In the genomic region with DNA sequence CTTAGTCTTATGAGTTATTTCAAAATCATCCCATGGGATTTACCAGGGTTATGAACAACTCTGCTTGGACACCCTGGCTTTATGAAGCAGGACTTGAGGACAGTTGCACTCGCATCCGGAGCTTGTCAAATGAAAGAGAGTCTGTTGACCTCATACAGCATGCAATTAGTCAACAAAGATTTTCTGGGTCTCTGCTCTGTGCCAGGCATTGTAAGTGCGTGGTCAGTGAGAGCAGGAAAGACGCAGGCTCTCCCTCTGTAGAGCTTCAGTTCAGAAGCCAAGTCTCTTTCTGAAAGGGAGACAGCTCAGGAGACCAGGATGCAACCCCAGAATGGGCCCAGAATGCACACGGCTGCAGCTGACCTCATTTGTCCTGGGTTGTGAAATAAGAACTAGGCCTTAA, we compare ENCODE assay signal across 16 cellular contexts. TPM values are rescaled to one million over a fixed set of nuclear protein-coding genes. Genes with fewer than 3 reads are reported as not detected.
A peak's percentile ranks its signal among the peaks of the same experiment; 100 is the strongest.
DNase-seq lines count a peak whose midpoint lies in the region; ATAC-seq and TF ChIP-seq lines count a peak whose summit lies in the region.
"Had no signal": no experiment of that assay in that cellular context is flagged by ENCODE, and none has a peak within 500 bp of the region (broad histone marks: within the 10 kb centered on the region; RNA-seq: fewer than 3 reads in every experiment).

No MANE protein-coding gene starts in this region.

- no peak overlapping the region for H3K4me3 ChIP-seq in fibroblast of the aortic adventitia (ENCODE audit: low read depth, low read length)
- H3K4me3 ChIP-seq in upper lobe of right lung: no peak overlapping the region
- no peak overlapping the region for H3K4me3 ChIP-seq in tibial artery
- H3K4me3 ChIP-seq: SJCRH30 had no signal

- no peaks in the 10 kb centered on the region for H3K27me3 ChIP-seq in upper lobe of right lung
- no peaks in the 10 kb centered on the region for H3K27me3 ChIP-seq in tibial artery

- H3K36me3 ChIP-seq in upper lobe of right lung (peaks cover 5% of the 10 kb centered on the region), tibial artery (peaks cover 72 to 81% (median 77%) of the 10 kb centered on the region in 3 donors)
- H3K36me3 ChIP-seq: SJCRH30 had no signal

- no peak overlapping the region for H3K27ac ChIP-seq in upper lobe of right lung
- H3K27ac ChIP-seq in tibial artery: no peak overlapping the region
- H3K27ac ChIP-seq: SJCRH30 had no signal

- H3K9me3 Mint-ChIP-seq in activated T-helper 17 cell treated with anti-CD3 and anti-CD28 coated beads, Interleukin-2, amount 50 U/mL, for 72 hours: no peaks in the 10 kb centered on the region
- H3K9me3 Mint-ChIP-seq: activated CD4-positive, alpha-beta memory T cell treated with anti-CD3 and anti-CD28 coated beads, Interleukin-2, amount 10 ng/mL, durations not matched to agents 7 days and 5 days; activated naive CD4-positive, alpha-beta T cell treated with anti-CD3 and anti-CD28 coated beads, Interleukin-2, amount 10 ng/mL, durations not matched to agents 7 days and 5 days had no signal

- intact Hi-C loops in upper lobe of right lung (cut with DNase I): no loop called here
- intact Hi-C loops in tibial artery (cut with DNase I; ENCODE audit: low total_unique reads): no loop called here

- no peaks in the 10 kb centered on the region for H3K27me3 Mint-ChIP-seq in activated T-helper 17 cell treated with anti-CD3 and anti-CD28 coated beads, Interleukin-2, amount 50 U/mL, for 72 hours

- no peak overlapping the region for H3K27ac Mint-ChIP-seq in activated T-helper 17 cell treated with anti-CD3 and anti-CD28 coated beads, Interleukin-2, amount 50 U/mL, for 72 hours

- peak overlapping the region; percentile 65 for H3K4me3 Mint-ChIP-seq in activated T-helper 17 cell treated with anti-CD3 and anti-CD28 coated beads, Interleukin-2, amount 50 U/mL, for 72 hours
- H3K4me3 Mint-ChIP-seq: activated CD4-positive, alpha-beta memory T cell treated with anti-CD3 and anti-CD28 coated beads, Interleukin-2, amount 10 ng/mL, durations not matched to agents 7 days and 5 days; activated naive CD4-positive, alpha-beta T cell treated with anti-CD3 and anti-CD28 coated beads, Interleukin-2, amount 10 ng/mL, durations not matched to agents 7 days and 5 days had no signal

- no peak for ATAC-seq in activated T-helper 17 cell treated with anti-CD3 and anti-CD28 coated beads, Interleukin-2, amount 50 U/mL, for 72 hours (replicated peaks)
- no peak for ATAC-seq in upper lobe of right lung

- H3K4me1 ChIP-seq in upper lobe of right lung (no peaks in the 10 kb centered on the region), tibial artery (no peaks in the 10 kb centered on the region)

- no peaks in the 10 kb centered on the region for H3K36me3 Mint-ChIP-seq in activated T-helper 17 cell treated with anti-CD3 and anti-CD28 coated beads, Interleukin-2, amount 50 U/mL, for 72 hours (ENCODE audit: low read depth)
- H3K36me3 Mint-ChIP-seq: activated naive CD4-positive, alpha-beta T cell treated with anti-CD3 and anti-CD28 coated beads, Interleukin-2, amount 10 ng/mL, durations not matched to agents 7 days and 5 days had no signal

- no peak for TF ChIP-seq CTCF in fibroblast of the aortic adventitia (IDR thresholded peaks at IDR 0.05; ENCODE audit: insufficient read depth, low read length)
- no peak for TF ChIP-seq CTCF in upper lobe of right lung (IDR thresholded peaks at IDR 0.05)
- no peak for TF ChIP-seq CTCF in tibial artery (IDR thresholded peaks at IDR 0.05)

- DNase-seq in fibroblast of the aortic adventitia (ENCODE audit: low read depth) (peak; percentile 12), mucosa of gallbladder (ENCODE audit: low spot score) (peak; percentile 20), superior temporal gyrus (ENCODE audit: extremely low spot score) (peak; percentile 67), upper lobe of right lung (no peak), tibial artery (no peak)
- no peak for DNase-seq in activated effector memory CD4-positive, alpha-beta T cell treated with anti-CD3 and anti-CD28 coated beads, Interleukin-2, amount 50 U/mL, for 16 hours
- DNase-seq: activated CD4-positive, alpha-beta memory T cell treated with anti-CD3 and anti-CD28 coated beads, Interleukin-2, amount 10 ng/mL, durations not matched to agents 7 days and 5 days; activated naive CD4-positive, alpha-beta T cell treated with anti-CD3 and anti-CD28 coated beads, Interleukin-2, amount 10 ng/mL, durations not matched to agents 7 days and 5 days; activated T-cell treated with anti-CD3 and anti-CD28 coated beads, Interleukin-2, amount 50 U/mL, for 1 hour; dermis blood vessel endothelial cell; NCI-H526 treated with DMSO at 0.1 percent for 48 hours; stimulated activated naive CD4-positive, alpha-beta T cell treated with Interleukin-2 at 50 U/mL for 16 hours; T-helper 2 cell had no signal

- H3K9me3 ChIP-seq in upper lobe of right lung: no peaks in the 10 kb centered on the region
- H3K9me3 ChIP-seq in tibial artery: no peaks in the 10 kb centered on the region
- H3K9me3 ChIP-seq: SJCRH30 had no signal

- peaks cover 16% of the 10 kb centered on the region for H3K4me1 Mint-ChIP-seq in activated T-helper 17 cell treated with anti-CD3 and anti-CD28 coated beads, Interleukin-2, amount 50 U/mL, for 72 hours

RNA-seq across cellular contexts. Expression of a gene that starts 45.5 kb away (rescaled TPM):
- not detected for total RNA-seq in activated T-helper 17 cell treated with anti-CD3 and anti-CD28 coated beads, Interleukin-2, amount 50 U/mL, for 72 hours
- total RNA-seq in fibroblast of the aortic adventitia (ENCODE audit: low replicate concordance): under 0.01 and 0.08 TPM in 2 replicates
- total RNA-seq in mucosa of gallbladder: 5.4 TPM
- total RNA-seq in upper lobe of right lung: 78.6 TPM
- total RNA-seq: dermis blood vessel endothelial cell had no signal

RNA-seq across cellular contexts. Expression of a gene that starts 53.7 kb away (rescaled TPM):
- not detected for total RNA-seq in activated T-helper 17 cell treated with anti-CD3 and anti-CD28 coated beads, Interleukin-2, amount 50 U/mL, for 72 hours
- total RNA-seq in fibroblast of the aortic adventitia (ENCODE audit: low replicate concordance): 55.5 and 156 TPM in 2 replicates
- total RNA-seq in mucosa of gallbladder: 141 TPM
- total RNA-seq in upper lobe of right lung: 83.8 TPM
- total RNA-seq: activated CD4-positive, alpha-beta memory T cell treated with anti-CD3 and anti-CD28 coated beads, Interleukin-2, amount 10 ng/mL, durations not matched to agents 7 days and 5 days; HT-29 had no signal

Comparison
In these comparisons a context has a peak if more than half of its experiments do, and no peak if none do; other contexts are left out.
1. DNase-seq: peak in fibroblast of the aortic adventitia (single experiment), mucosa of gallbladder (single experiment) and superior temporal gyrus (single experiment); none in upper lobe of right lung (single experiment), activated effector memory CD4-positive, alpha-beta T cell treated with anti-CD3 and anti-CD28 coated beads, Interleukin-2, amount 50 U/mL, for 16 hours (single experiment) and tibial artery (0 of 2).
2. RNA of a gene that starts 45.5 kb away (total RNA-seq): 78.6 TPM in upper lobe of right lung (single experiment); 5.4 TPM in mucosa of gallbladder (single experiment), not detected in activated T-helper 17 cell treated with anti-CD3 and anti-CD28 coated beads, Interleukin-2, amount 50 U/mL, for 72 hours and under 0.01 to 0.08 TPM in fibroblast of the aortic adventitia; every median in the first group is over 10 times any median in the second.
3. RNA of a gene that starts 53.7 kb away (total RNA-seq): 55.5 to 156 TPM in fibroblast of the aortic adventitia, 141 TPM in mucosa of gallbladder (single experiment) and 83.8 TPM in upper lobe of right lung (single experiment); not detected in activated T-helper 17 cell treated with anti-CD3 and anti-CD28 coated beads, Interleukin-2, amount 50 U/mL, for 72 hours; every median in the first group is over 10 times any median in the second.